ENCODE assay signal across 8 cellular contexts in the genomic region with DNA sequence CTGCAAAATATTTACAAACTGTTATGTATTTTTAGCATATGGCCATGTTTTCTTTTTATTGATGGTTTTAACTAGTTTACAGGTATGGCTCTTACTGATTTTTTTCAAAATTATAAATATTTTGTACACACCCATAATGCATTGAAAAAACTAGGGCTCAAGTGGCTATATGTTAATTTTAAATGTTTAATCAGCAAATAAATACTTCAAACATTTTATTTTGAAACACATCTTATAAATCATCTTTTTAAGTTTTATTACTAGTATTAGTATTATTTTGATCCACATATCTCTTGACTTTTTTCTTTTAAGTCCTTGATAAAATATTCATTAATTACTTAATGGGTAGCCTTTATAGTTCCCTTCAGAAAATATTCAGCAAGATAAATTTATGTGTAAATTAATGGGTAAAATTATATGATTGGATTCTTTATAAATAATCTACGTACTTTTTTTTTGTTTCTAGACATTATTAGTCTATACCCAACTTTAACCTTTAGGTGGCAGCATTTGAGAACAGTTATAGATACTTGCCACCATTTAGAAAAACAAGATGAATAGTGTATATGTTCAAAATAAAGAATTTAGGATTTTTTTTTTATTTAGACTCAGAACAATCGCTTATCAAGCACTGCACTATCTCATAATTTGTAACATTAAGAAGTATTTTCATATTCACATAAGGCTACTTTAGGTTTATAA.
DNase-seq lines count a peak whose midpoint lies in the region; TF ChIP-seq lines count a peak whose summit lies in the region.

No MANE protein-coding gene starts in this region.

- H3K36me3 Mint-ChIP-seq in CD4-positive, alpha-beta memory T cell: no peaks in the 10 kb centered on the region

- no peaks in the 10 kb centered on the region for H3K4me1 ChIP-seq in CD4-positive, alpha-beta memory T cell (ENCODE audit: insufficient read depth, low read length)
- no peaks in the 10 kb centered on the region for H3K4me1 ChIP-seq in breast epithelium

- intact Hi-C loops in CD4-positive, alpha-beta memory T cell (cut with micrococcal nuclease): loop anchor here (5.0 kb wide), 1 partner anchor 610 kb away; no protein-coding TSS in a partner anchor
- intact Hi-C loops in breast epithelium (cut with DNase I; ENCODE audit: low total_unique reads): no loop called here

- no peak overlapping the region for H3K27ac ChIP-seq in HL-60 (replicated peaks)
- H3K27ac ChIP-seq in CD4-positive, alpha-beta memory T cell (ENCODE audit: low read depth, low read length): no peak overlapping the region
- H3K27ac ChIP-seq in breast epithelium: no peak overlapping the region

- no peak overlapping the region for H3K4me3 Mint-ChIP-seq in CD4-positive, alpha-beta memory T cell

- H3K36me3 ChIP-seq in CD4-positive, alpha-beta memory T cell (ENCODE audit: insufficient read depth, low read length): no peaks in the 10 kb centered on the region
- no peaks in the 10 kb centered on the region for H3K36me3 ChIP-seq in breast epithelium

- H3K9me3 Mint-ChIP-seq in CD4-positive, alpha-beta memory T cell: peaks cover 0 to 2% (median 0%) of the 10 kb centered on the region in 8 donors

- no peaks in the 10 kb centered on the region for H3K27me3 Mint-ChIP-seq in CD4-positive, alpha-beta memory T cell

- CTCF ChIA-PET in CD4-positive, alpha-beta memory T cell (lab: Charles Lee; ENCODE audit: partially characterized antibody): no interaction called here

- no peaks in the 10 kb centered on the region for H3K27me3 ChIP-seq in HL-60 (ENCODE audit: insufficient read depth, poor library complexity, severe bottlenecking)
- no peaks in the 10 kb centered on the region for H3K27me3 ChIP-seq in CD4-positive, alpha-beta memory T cell (ENCODE audit: insufficient read depth, low read length)
- H3K27me3 ChIP-seq in breast epithelium: no peaks in the 10 kb centered on the region

- H3K9me3 ChIP-seq in CD4-positive, alpha-beta memory T cell (ENCODE audit: control insufficient read depth in 1 of 2, low read length in 2 of 2): no peaks in the 10 kb centered on the region
- peaks cover 0 to 7% of the 10 kb centered on the region in 2 donors for H3K9me3 ChIP-seq in breast epithelium

- no peaks in the 10 kb centered on the region for H3K4me1 Mint-ChIP-seq in CD4-positive, alpha-beta memory T cell

- POLR2A ChIA-PET in CD4-positive, alpha-beta memory T cell (lab: Charles Lee; ENCODE audit: partially characterized antibody): no interaction called here

- TF ChIP-seq CTCF in HL-60 (IDR thresholded peaks at IDR 0.05; ENCODE audit: insufficient read depth, low read length) (peak; percentile 19), breast epithelium (IDR thresholded peaks at IDR 0.05) (no peak)

- H3K27ac Mint-ChIP-seq in CD4-positive, alpha-beta memory T cell: no peak overlapping the region

- no peak for TF ChIP-seq POLR2A in breast epithelium (IDR thresholded peaks at IDR 0.05)

- no peak overlapping the region for H3K4me3 ChIP-seq in HL-60 (replicated peaks; ENCODE audit: insufficient read depth, low read length)
- no peak overlapping the region for H3K4me3 ChIP-seq in CD4-positive, alpha-beta memory T cell (ENCODE audit: low read length in 2 of 2)
- no peak overlapping the region for H3K4me3 ChIP-seq in breast epithelium

- DNase-seq in NCI-H446 treated with DMSO at 0.1 percent for 48 hours (lab: John Stamatoyannopoulos, UW) (peak; percentile 27), NCI-H446 (lab: John Stamatoyannopoulos, UW) (no peak), HL-60 (ENCODE audit: low read depth in 1 of 2, low spot score in 1 of 2) (no peak), SK-N-DZ (ENCODE audit: low spot score) (peak; percentile 8), kidney tubule cell (ENCODE audit: low spot score) (peak; percentile 42), epidermal melanocyte (ENCODE audit: insufficient read length, low spot score) (no peak), breast epithelium (ENCODE audit: low spot score in 2 of 2) (no peak)
- no peak for DNase-seq in CD4-positive, alpha-beta memory T cell

Comparison
In these comparisons a context has a peak if more than half of its experiments do, and no peak if none do; other contexts are left out.
1. DNase-seq: peak in NCI-H446 treated with DMSO at 0.1 percent for 48 hours (single experiment), SK-N-DZ (single experiment) and kidney tubule cell (single experiment); none in NCI-H446 (0 of 2), HL-60 (0 of 2), CD4-positive, alpha-beta memory T cell (0 of 5), epidermal melanocyte (single experiment) and breast epithelium (0 of 2).